Comparison of ENCODE assay signal across 22 cellular contexts in the genomic region with DNA sequence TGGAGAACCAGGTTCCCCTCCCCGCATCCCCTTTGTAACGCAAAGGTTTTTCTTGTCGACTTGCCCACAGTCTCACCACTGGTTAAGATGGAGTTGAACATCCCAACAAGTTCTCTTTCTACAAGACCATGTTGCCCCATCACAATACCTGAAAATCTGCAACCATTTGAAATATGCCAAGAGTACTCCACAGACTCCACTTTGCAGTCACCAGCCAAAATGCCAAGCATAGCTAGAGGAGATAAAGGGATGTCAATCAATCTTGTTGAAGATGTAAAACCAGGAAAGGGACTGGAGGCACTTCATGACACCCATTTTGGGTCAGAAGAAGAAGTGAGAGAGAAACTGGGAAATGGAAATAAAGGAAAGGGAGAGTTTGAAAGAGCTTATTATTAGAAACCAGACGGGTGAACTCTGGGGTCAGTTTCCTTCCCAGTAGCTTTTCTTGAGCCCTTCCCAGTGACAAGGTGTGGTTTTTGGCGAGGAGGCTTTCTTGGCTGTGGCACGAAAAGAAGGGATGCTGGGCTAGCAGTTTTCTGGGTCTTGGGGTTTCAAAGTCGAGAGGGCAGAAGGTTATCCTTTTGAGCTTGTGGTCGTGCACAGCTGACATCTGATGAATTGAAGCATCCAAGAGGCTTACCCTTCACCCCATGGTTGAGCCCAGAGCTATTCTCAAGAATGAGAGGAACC.
DNase-seq lines count a peak whose midpoint lies in the region; TF ChIP-seq lines count a peak whose summit lies in the region.
"Had no signal": no experiment of that assay in that cellular context is flagged by ENCODE, and none has a peak within 500 bp of the region (broad histone marks: within the 10 kb centered on the region; RNA-seq: fewer than 3 reads in every experiment).

No MANE protein-coding gene starts in this region.

- no peak overlapping the region for H2BK12ac ChIP-seq in trophoblast cell (ENCODE audit: low read length)

- H3K4me1 Mint-ChIP-seq in CD8-positive, alpha-beta memory T cell: no peaks in the 10 kb centered on the region
- H3K4me1 Mint-ChIP-seq in activated CD4-positive, alpha-beta T cell treated with anti-CD3 and anti-CD28 coated beads, Interleukin-2, amount 10 ng/mL, durations not matched to agents 7 days and 5 days: no peaks in the 10 kb centered on the region
- H3K4me1 Mint-ChIP-seq: B cell had no signal

- intact Hi-C loops in PC-9 (cut with micrococcal nuclease; ENCODE audit: unreplicated experiment): no loop called here

- no peak overlapping the region for H3K27ac Mint-ChIP-seq in CD8-positive, alpha-beta memory T cell
- no peak overlapping the region for H3K27ac Mint-ChIP-seq in activated CD4-positive, alpha-beta T cell treated with anti-CD3 and anti-CD28 coated beads, Interleukin-2, amount 10 ng/mL, durations not matched to agents 7 days and 5 days
- H3K27ac Mint-ChIP-seq: B cell; T-helper 1 cell treated with Interleukin-12 subunit alpha and Interleukin-12 subunit beta and Interleukin-4 antibody, amounts not matched to agents 30 μg/mL and 1 μg/mL, for 36 hours had no signal

- WGBS in trophoblast cell (ENCODE audit: extremely low coverage, insufficient coverage, insufficient read length): no CpG with 5 or more reads among the region's 8 CpGs

- H3K4me3 Mint-ChIP-seq in CD8-positive, alpha-beta memory T cell: no peak overlapping the region
- no peak overlapping the region for H3K4me3 Mint-ChIP-seq in activated CD4-positive, alpha-beta T cell treated with anti-CD3 and anti-CD28 coated beads, Interleukin-2, amount 10 ng/mL, durations not matched to agents 7 days and 5 days
- H3K4me3 Mint-ChIP-seq: B cell; T-helper 1 cell treated with Interleukin-12 subunit alpha and Interleukin-12 subunit beta and Interleukin-4 antibody, amounts not matched to agents 30 μg/mL and 1 μg/mL, for 36 hours had no signal

- CTCF ChIA-PET in PC-9 (lab: Charles Lee): no interaction called here
- CTCF ChIA-PET in CD8-positive, alpha-beta memory T cell (lab: Charles Lee): interaction anchor here (0.8 kb wide), 1 partner anchor 8 kb away, joined by 3 read pairs; no protein-coding TSS in a partner anchor
- CTCF ChIA-PET in activated CD4-positive, alpha-beta T cell treated with anti-CD3 and anti-CD28 coated beads, Interleukin-2, amount 10 ng/mL, durations not matched to agents 7 days and 5 days (lab: Charles Lee): no interaction called here

- POLR2A ChIA-PET in PC-9 (lab: Charles Lee; ENCODE audit: unreplicated experiment): interaction anchor here (0.7 kb wide), 1 partner anchor 51 kb away, joined by 3 read pairs; no protein-coding TSS in a partner anchor
- POLR2A ChIA-PET in CD8-positive, alpha-beta memory T cell (lab: Charles Lee): no interaction called here
- POLR2A ChIA-PET in activated CD4-positive, alpha-beta T cell treated with anti-CD3 and anti-CD28 coated beads, Interleukin-2, amount 10 ng/mL, durations not matched to agents 7 days and 5 days (lab: Charles Lee): no interaction called here

- H3K27ac ChIP-seq in MM.1S (ENCODE audit: low read length) (no peak overlapping the region), PC-9 (no peak overlapping the region), trophoblast cell (ENCODE audit: low read depth, low read length) (no peak overlapping the region)
- H3K27ac ChIP-seq in CD8-positive, alpha-beta memory T cell (ENCODE audit: low read depth, low read length): no peak overlapping the region
- H3K27ac ChIP-seq: SJCRH30 had no signal

- H3K9me3 ChIP-seq in MM.1S (replicated peaks; ENCODE audit: insufficient read depth, low read length) (no peaks in the 10 kb centered on the region), PC-9 (ENCODE audit: insufficient read depth, low read depth) (no peaks in the 10 kb centered on the region; the same call in 1 of the 2 replicates), trophoblast cell (ENCODE audit: insufficient read depth, low read depth, low read length) (peaks cover 2% of the 10 kb centered on the region)
- H3K9me3 ChIP-seq in CD8-positive, alpha-beta memory T cell (ENCODE audit: low read length): no peaks in the 10 kb centered on the region
- H3K9me3 ChIP-seq: MG63, SJCRH30 had no signal

- TF ChIP-seq CTCF in MM.1S (IDR thresholded peaks at IDR 0.05; ENCODE audit: low read length): no peak
- no peak for TF ChIP-seq CTCF in PC-9 (conservative IDR thresholded peaks at IDR 0.05)

- no peak overlapping the region for H3K18ac ChIP-seq in trophoblast cell (ENCODE audit: low read length)

- H3K9ac ChIP-seq in MM.1S (ENCODE audit: low read length) (no peak overlapping the region), trophoblast cell (ENCODE audit: low read length) (no peak overlapping the region)

- BruUV-seq in PC-9 (replicated peaks; lab: Mats Ljungman, UMichigan): no TSS peak

- H4K91ac ChIP-seq in trophoblast cell (ENCODE audit: low read depth, low read length): no peak overlapping the region

- peaks cover 5% of the 10 kb centered on the region for H3K79me1 ChIP-seq in trophoblast cell (ENCODE audit: low read length)

- H3F3A ChIP-seq in MM.1S (ENCODE audit: insufficient read depth, low read length): no peaks in the 10 kb centered on the region; the same call in 1 of the 2 replicates
- H3F3A ChIP-seq in PC-9 (ENCODE audit: insufficient read depth, low read depth): peaks cover 24% of the 10 kb centered on the region

- no peak overlapping the region for H4K8ac ChIP-seq in trophoblast cell (ENCODE audit: low read depth, low read length)

- H3K4me3 ChIP-seq in MM.1S (ENCODE audit: low read length) (no peak overlapping the region), PC-9 (no peak overlapping the region), trophoblast cell (ENCODE audit: low read depth, low read length) (no peak overlapping the region)
- no peak overlapping the region for H3K4me3 ChIP-seq in CD8-positive, alpha-beta memory T cell (ENCODE audit: low read length)
- H3K4me3 ChIP-seq: MG63, SJCRH30 had no signal

- H3K9me2 ChIP-seq in MM.1S (replicated peaks; ENCODE audit: insufficient read depth, low read length) (no peaks in the 10 kb centered on the region), PC-9 (ENCODE audit: insufficient read depth) (no peaks in the 10 kb centered on the region)

- H2BK120ac ChIP-seq in trophoblast cell (ENCODE audit: insufficient read depth, low read length, poor library complexity): no peak overlapping the region

- no peaks in the 10 kb centered on the region for H3K36me3 ChIP-seq in MM.1S (replicated peaks; ENCODE audit: insufficient read depth, low read length)
- H3K36me3 ChIP-seq in PC-9 (ENCODE audit: low read depth): no peaks in the 10 kb centered on the region
- no peaks in the 10 kb centered on the region for H3K36me3 ChIP-seq in trophoblast cell (ENCODE audit: control insufficient read depth in 1 of 2, insufficient read depth in 2 of 2, low read length in 2 of 2)
- no peaks in the 10 kb centered on the region for H3K36me3 ChIP-seq in CD8-positive, alpha-beta memory T cell (ENCODE audit: insufficient read depth, low read length)
- H3K36me3 ChIP-seq: MG63, SJCRH30 had no signal

- peak; percentile 40 for DNase-seq in Ammon's horn (ENCODE audit: low spot score)
- peak; percentile 24 for DNase-seq in MM.1S
- no peak for DNase-seq in PC-9
- DNase-seq in trophoblast cell: peak; percentile 53 to 90
- no peak for DNase-seq in stimulated activated CD4-positive, alpha-beta T cell treated with anti-CD3 and anti-CD28 coated beads, Interleukin-2, amount 100 ng/mL, for 48 hours
- DNase-seq in CD8-positive, alpha-beta memory T cell: no peak
- DNase-seq in activated CD4-positive, alpha-beta T cell treated with anti-CD3 and anti-CD28 coated beads, Interleukin-2, amount 10 ng/mL, durations not matched to agents 7 days and 5 days: no peak
- DNase-seq: COR-L47, DMS 273 treated with DMSO at 0.1 percent for 48 hours, DMS79 treated with DMSO at 0.1 percent for 48 hours, H7, Kasumi-1, MG63, NCI-H1694, NCI-H2081, NCI-H2171, NCI-H345, NCI-H524, NCI-H82, SJCRH30 had no signal

- H4K20me1 ChIP-seq in MM.1S (ENCODE audit: insufficient read depth, low read length) (no peaks in the 10 kb centered on the region), PC-9 (ENCODE audit: insufficient read depth) (no peaks in the 10 kb centered on the region)

- H3K4me2 ChIP-seq in MM.1S (ENCODE audit: low read depth, low read length) (no peak overlapping the region), PC-9 (0 out of 2 replicates have a peak overlapping the region, but pooled peaks have one; percentile 18), trophoblast cell (ENCODE audit: low read length) (no peak overlapping the region)

- H2AK5ac ChIP-seq in trophoblast cell (ENCODE audit: low read length): no peak overlapping the region

- H2BK5ac ChIP-seq in trophoblast cell (ENCODE audit: low read depth, low read length, poor library complexity): no peak overlapping the region

- H3K36me3 Mint-ChIP-seq in CD8-positive, alpha-beta memory T cell: no peaks in the 10 kb centered on the region
- no peaks in the 10 kb centered on the region for H3K36me3 Mint-ChIP-seq in activated CD4-positive, alpha-beta T cell treated with anti-CD3 and anti-CD28 coated beads, Interleukin-2, amount 10 ng/mL, durations not matched to agents 7 days and 5 days (ENCODE audit: low read depth)

- H3K79me2 ChIP-seq in MM.1S (ENCODE audit: low read length) (no peaks in the 10 kb centered on the region), PC-9 (ENCODE audit: low read depth) (no peaks in the 10 kb centered on the region), trophoblast cell (ENCODE audit: control insufficient read depth, insufficient read depth, low read length, poor library complexity) (peaks cover 2% of the 10 kb centered on the region)

- H2AFZ ChIP-seq in MM.1S (ENCODE audit: low read length) (no peak overlapping the region), PC-9 (no peak overlapping the region), trophoblast cell (ENCODE audit: insufficient read depth, low read length, poor library complexity) (no peak overlapping the region)

- H3K4ac ChIP-seq in trophoblast cell (ENCODE audit: low read depth, low read length): no peak overlapping the region

- peaks cover 15% of the 10 kb centered on the region for H3K4me1 ChIP-seq in MM.1S (ENCODE audit: low read length)
- peaks cover 49% of the 10 kb centered on the region for H3K4me1 ChIP-seq in PC-9 (replicated peaks; ENCODE audit: insufficient read depth)
- H3K4me1 ChIP-seq in trophoblast cell (ENCODE audit: control insufficient read depth in 1 of 2, insufficient read depth in 2 of 2, low read length in 2 of 2): peaks cover 9 to 13% of the 10 kb centered on the region in 2 experiments
- no peaks in the 10 kb centered on the region for H3K4me1 ChIP-seq in CD8-positive, alpha-beta memory T cell (ENCODE audit: insufficient read depth, low read length)
- H3K4me1 ChIP-seq: SJCRH30 had no signal

- no peaks in the 10 kb centered on the region for H3K27me3 ChIP-seq in MM.1S (replicated peaks; ENCODE audit: insufficient read depth, low read length)
- H3K27me3 ChIP-seq in PC-9 (ENCODE audit: insufficient read depth, low read depth): no peaks in the 10 kb centered on the region
- no peaks in the 10 kb centered on the region for H3K27me3 ChIP-seq in trophoblast cell (ENCODE audit: insufficient read depth, low read length)
- H3K27me3 ChIP-seq in CD8-positive, alpha-beta memory T cell (ENCODE audit: insufficient read depth, low read length, poor library complexity, severe bottlenecking): no peaks in the 10 kb centered on the region
- H3K27me3 ChIP-seq: MG63, SJCRH30 had no signal

- no peaks in the 10 kb centered on the region for H3K9me3 Mint-ChIP-seq in CD8-positive, alpha-beta memory T cell
- H3K9me3 Mint-ChIP-seq in activated CD4-positive, alpha-beta T cell treated with anti-CD3 and anti-CD28 coated beads, Interleukin-2, amount 10 ng/mL, durations not matched to agents 7 days and 5 days: no peaks in the 10 kb centered on the region
- H3K9me3 Mint-ChIP-seq: T-helper 1 cell treated with Interleukin-12 subunit alpha and Interleukin-12 subunit beta and Interleukin-4 antibody, amounts not matched to agents 30 μg/mL and 1 μg/mL, for 36 hours had no signal

- H3K27me3 Mint-ChIP-seq in CD8-positive, alpha-beta memory T cell: peaks cover 4 to 21% of the 10 kb centered on the region in 2 donors
- peaks cover 18% of the 10 kb centered on the region for H3K27me3 Mint-ChIP-seq in activated CD4-positive, alpha-beta T cell treated with anti-CD3 and anti-CD28 coated beads, Interleukin-2, amount 10 ng/mL, durations not matched to agents 7 days and 5 days

- no peak overlapping the region for H3K14ac ChIP-seq in trophoblast cell (ENCODE audit: low read length)

- H4K12ac ChIP-seq in trophoblast cell (ENCODE audit: low read depth, low read length): no peak overlapping the region

- no peak overlapping the region for H3K23ac ChIP-seq in trophoblast cell (ENCODE audit: low read length)

Comparison
In these comparisons a context has a peak if more than half of its experiments do, and no peak if none do; other contexts are left out.
1. DNase-seq: peak in Ammon's horn (single experiment), MM.1S (single experiment) and trophoblast cell (2 of 2); none in PC-9 (0 of 2), stimulated activated CD4-positive, alpha-beta T cell treated with anti-CD3 and anti-CD28 coated beads, Interleukin-2, amount 100 ng/mL, for 48 hours (0 of 2), CD8-positive, alpha-beta memory T cell (0 of 5) and activated CD4-positive, alpha-beta T cell treated with anti-CD3 and anti-CD28 coated beads, Interleukin-2, amount 10 ng/mL, durations not matched to agents 7 days and 5 days (single experiment).